Comparison of ENCODE assay signal across 1 cellular context in the genomic region with DNA sequence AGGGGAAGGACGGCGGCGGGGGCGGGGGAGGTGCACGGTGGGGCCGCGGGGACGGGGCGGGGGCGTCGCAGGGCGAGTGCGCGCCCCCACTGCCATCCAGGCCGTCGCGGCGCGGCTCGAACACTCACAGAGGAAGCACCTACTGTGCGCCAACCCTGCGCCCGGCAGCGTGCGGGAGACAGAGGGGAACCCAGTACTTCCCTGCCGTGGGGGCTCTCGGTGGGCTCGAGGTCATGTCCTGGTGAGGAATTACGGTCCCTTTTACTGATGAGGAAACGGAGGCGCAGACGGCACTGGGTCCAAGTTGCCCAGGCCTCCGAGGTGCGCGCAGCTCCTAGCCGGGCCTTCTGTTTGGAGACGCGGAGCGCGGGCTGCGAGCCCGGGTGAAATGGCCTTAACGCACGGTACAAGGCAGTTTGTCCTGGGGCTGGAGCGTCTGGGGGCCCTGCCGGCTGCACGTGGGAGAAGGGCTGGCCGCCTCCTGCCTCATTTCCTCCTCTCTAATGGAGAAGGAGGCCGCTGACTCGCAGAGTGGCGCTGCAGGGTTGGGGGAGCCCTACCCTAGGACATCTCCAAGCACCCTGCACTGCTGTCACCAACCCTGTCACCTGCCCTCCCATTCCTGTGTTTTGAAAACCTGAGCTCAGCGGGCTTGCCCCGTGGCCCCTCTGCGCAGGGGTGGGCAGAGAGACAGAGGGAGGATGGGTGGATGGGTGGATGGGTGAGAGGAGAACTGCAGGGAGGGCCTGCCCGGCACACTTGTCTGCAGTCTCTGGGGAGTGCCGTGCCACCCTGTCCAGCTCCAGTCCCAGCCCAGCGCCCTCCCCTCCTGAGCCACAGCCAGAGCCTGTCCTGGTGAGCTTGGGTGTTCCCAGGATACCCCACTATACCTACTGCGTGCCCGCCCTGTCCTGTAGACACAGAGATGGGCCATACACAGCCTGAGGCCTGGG.
TF ChIP-seq lines count a peak whose summit lies in the region.

No MANE protein-coding gene starts in this region.

TF ChIP-seq in neural cell, 6 proteins besides CTCF, POLR2A, EP300 and RAD21 (continued from another document):
- TF ChIP-seq, protein P1, sequence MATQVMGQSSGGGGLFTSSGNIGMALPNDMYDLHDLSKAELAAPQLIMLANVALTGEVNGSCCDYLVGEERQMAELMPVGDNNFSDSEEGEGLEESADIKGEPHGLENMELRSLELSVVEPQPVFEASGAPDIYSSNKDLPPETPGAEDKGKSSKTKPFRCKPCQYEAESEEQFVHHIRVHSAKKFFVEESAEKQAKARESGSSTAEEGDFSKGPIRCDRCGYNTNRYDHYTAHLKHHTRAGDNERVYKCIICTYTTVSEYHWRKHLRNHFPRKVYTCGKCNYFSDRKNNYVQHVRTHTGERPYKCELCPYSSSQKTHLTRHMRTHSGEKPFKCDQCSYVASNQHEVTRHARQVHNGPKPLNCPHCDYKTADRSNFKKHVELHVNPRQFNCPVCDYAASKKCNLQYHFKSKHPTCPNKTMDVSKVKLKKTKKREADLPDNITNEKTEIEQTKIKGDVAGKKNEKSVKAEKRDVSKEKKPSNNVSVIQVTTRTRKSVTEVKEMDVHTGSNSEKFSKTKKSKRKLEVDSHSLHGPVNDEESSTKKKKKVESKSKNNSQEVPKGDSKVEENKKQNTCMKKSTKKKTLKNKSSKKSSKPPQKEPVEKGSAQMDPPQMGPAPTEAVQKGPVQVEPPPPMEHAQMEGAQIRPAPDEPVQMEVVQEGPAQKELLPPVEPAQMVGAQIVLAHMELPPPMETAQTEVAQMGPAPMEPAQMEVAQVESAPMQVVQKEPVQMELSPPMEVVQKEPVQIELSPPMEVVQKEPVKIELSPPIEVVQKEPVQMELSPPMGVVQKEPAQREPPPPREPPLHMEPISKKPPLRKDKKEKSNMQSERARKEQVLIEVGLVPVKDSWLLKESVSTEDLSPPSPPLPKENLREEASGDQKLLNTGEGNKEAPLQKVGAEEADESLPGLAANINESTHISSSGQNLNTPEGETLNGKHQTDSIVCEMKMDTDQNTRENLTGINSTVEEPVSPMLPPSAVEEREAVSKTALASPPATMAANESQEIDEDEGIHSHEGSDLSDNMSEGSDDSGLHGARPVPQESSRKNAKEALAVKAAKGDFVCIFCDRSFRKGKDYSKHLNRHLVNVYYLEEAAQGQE (IDR thresholded peaks at IDR 0.05; ENCODE audit: borderline replicate concordance), result no peak
- TF ChIP-seq SMC3 (conservative IDR thresholded peaks at IDR 0.05; ENCODE audit: poor library complexity) (no peak), MXI1 (conservative IDR thresholded peaks at IDR 0.05; ENCODE audit: poor library complexity, severe bottlenecking) (no peak), TAF1 (IDR thresholded peaks at IDR 0.05; ENCODE audit: low read depth) (no peak)
TF ChIP-seq in neural cell: peak in this region for 0.
